Comparison of ENCODE assay signal across 21 cellular contexts in genomic region chr17:48441862-48442261, GRCh38. TPM values are rescaled to one million over a fixed set of nuclear protein-coding genes. Genes with fewer than 3 reads are reported as not detected.
DNase-seq lines count a peak whose midpoint lies in the region; ATAC-seq lines count a peak whose summit lies in the region.
"Had no signal": no experiment of that assay in that cellular context is flagged by ENCODE, and none has a peak within 500 bp of the region (broad histone marks: within the 10 kb centered on the region; RNA-seq: fewer than 3 reads in every experiment).

No MANE protein-coding gene starts in this region.

- DNase-seq in activated CD4-positive, alpha-beta T cell treated with anti-CD3 and anti-CD28 coated beads, Interleukin-2, amount 10 ng/mL, durations not matched to agents 7 days and 5 days = no peak
- DNase-seq in activated CD4-positive, alpha-beta T cell treated with anti-CD3 and anti-CD28 coated beads for 4 hours = no peak
- DNase-seq in Karpas-422 (no peak), neuronal stem cell (ENCODE audit: low spot score) (no peak), superior temporal gyrus (ENCODE audit: extremely low spot score) (no peak), GM23248 (no peak)
- DNase-seq: activated T-cell treated with anti-CD3 and anti-CD28 coated beads for 4 hours, COR-L47, left lung, NCI-H1105 treated with DMSO at 0.1 percent for 48 hours, NCI-H2171, NCI-H774, SW 1271, upper lobe of right lung had no signal

- no peak overlapping the region for H3K14ac ChIP-seq in neuronal stem cell (ENCODE audit: low read length)

- ATAC-seq in HG03159 (IDR thresholded peaks at IDR 0.05; ENCODE audit: unreplicated experiment) = no peak
- ATAC-seq: GM23338, left lung had no signal

- WGBS in neuronal stem cell (ENCODE audit: extremely low coverage in 2 of 2, insufficient read length in 2 of 2, insufficient replicate concordance in 1 of 2), 2 donors = no CpG with 5 or more reads among the region's 4 CpGs
- 88 to 89% methylated on average over 4 of the region's 4 CpGs for WGBS in GM23248 (ENCODE audit: low coverage in 1 of 2, low lambda C conversion rate in 2 of 2, missing lambda C conversion rate in 2 of 2), 2 experiments

- no peaks in the 10 kb centered on the region for H3K27me3 Mint-ChIP-seq in activated CD4-positive, alpha-beta T cell treated with anti-CD3 and anti-CD28 coated beads, Interleukin-2, amount 10 ng/mL, durations not matched to agents 7 days and 5 days
- H3K27me3 Mint-ChIP-seq in activated naive CD8-positive, alpha-beta T cell = no peaks in the 10 kb centered on the region

- CTCF ChIA-PET in activated CD4-positive, alpha-beta T cell treated with anti-CD3 and anti-CD28 coated beads, Interleukin-2, amount 10 ng/mL, durations not matched to agents 7 days and 5 days (lab: Charles Lee) = interaction anchor here (0.6 to 4.4 kb wide), 6 partner anchors 9 to 18 kb away, joined by 4 to 18 read pairs (median 5); no protein-coding TSS in a partner anchor

- no peak overlapping the region for H2BK15ac ChIP-seq in neuronal stem cell (ENCODE audit: low read length)

- peak overlapping the region; percentile 33; the same call in 1 of the 2 replicates for H2AFZ ChIP-seq in Karpas-422 (ENCODE audit: low read length)
- no peak overlapping the region for H2AFZ ChIP-seq in neuronal stem cell (ENCODE audit: low read length)
- H2AFZ ChIP-seq in GM23248 = no peak overlapping the region
- H2AFZ ChIP-seq: GM23338, parathyroid adenoma had no signal

- H3K4me1 ChIP-seq in Karpas-422 (ENCODE audit: low read length) (peaks cover 58% of the 10 kb centered on the region), neuronal stem cell (ENCODE audit: control insufficient read depth in 2 of 2, insufficient read depth in 1 of 2, low read depth in 1 of 2, low read length in 2 of 2) (peaks cover 0 to 5% of the 10 kb centered on the region in 2 donors), GM23248 (ENCODE audit: insufficient read depth) (no peaks in the 10 kb centered on the region)
- H3K4me1 ChIP-seq: left lung, parathyroid adenoma had no signal

- no peak overlapping the region for H2AK5ac ChIP-seq in neuronal stem cell (ENCODE audit: low read depth, low read length)

- H3K4me3 ChIP-seq in Karpas-422 (ENCODE audit: low read length) (no peak overlapping the region), neuronal stem cell (ENCODE audit: low read length in 2 of 2) (no peak overlapping the region), GM23248 (no peak overlapping the region)
- H3K4me3 ChIP-seq: GM23338, left lung, upper lobe of right lung had no signal

- H4K91ac ChIP-seq in neuronal stem cell (ENCODE audit: low read depth, low read length, poor library complexity) = no peak overlapping the region

- no peak overlapping the region for H3K18ac ChIP-seq in neuronal stem cell (ENCODE audit: low read length)

- H2BK120ac ChIP-seq in neuronal stem cell (ENCODE audit: low read depth, low read length) = no peak overlapping the region

- H3K4me3 Mint-ChIP-seq in activated CD4-positive, alpha-beta T cell treated with anti-CD3 and anti-CD28 coated beads, Interleukin-2, amount 10 ng/mL, durations not matched to agents 7 days and 5 days = peak overlapping the region; percentile 65
- peak overlapping the region; percentile 68 for H3K4me3 Mint-ChIP-seq in activated naive CD8-positive, alpha-beta T cell
- H3K4me3 Mint-ChIP-seq: GM23338 had no signal

- H3K79me1 ChIP-seq in neuronal stem cell (ENCODE audit: low read depth, low read length) = no peaks in the 10 kb centered on the region

- peaks cover 7% of the 10 kb centered on the region for H3K9me3 Mint-ChIP-seq in activated CD4-positive, alpha-beta T cell treated with anti-CD3 and anti-CD28 coated beads, Interleukin-2, amount 10 ng/mL, durations not matched to agents 7 days and 5 days
- H3K9me3 Mint-ChIP-seq in activated naive CD8-positive, alpha-beta T cell (ENCODE audit: low read depth) = peaks cover 7% of the 10 kb centered on the region
- H3K9me3 Mint-ChIP-seq: GM23338 had no signal

- H3K9me2 ChIP-seq in Karpas-422 (replicated peaks; ENCODE audit: insufficient read depth, low read length) = no peaks in the 10 kb centered on the region
- no peaks in the 10 kb centered on the region for H3K9me2 ChIP-seq in GM23248 (ENCODE audit: insufficient read depth)

- no peaks in the 10 kb centered on the region for H4K20me1 ChIP-seq in Karpas-422 (ENCODE audit: insufficient read depth, low read depth, low read length)
- no peaks in the 10 kb centered on the region for H4K20me1 ChIP-seq in GM23248 (ENCODE audit: insufficient read depth)

- H3K4me1 Mint-ChIP-seq in activated CD4-positive, alpha-beta T cell treated with anti-CD3 and anti-CD28 coated beads, Interleukin-2, amount 10 ng/mL, durations not matched to agents 7 days and 5 days = peaks cover 92% of the 10 kb centered on the region
- peaks cover 93% of the 10 kb centered on the region for H3K4me1 Mint-ChIP-seq in activated naive CD8-positive, alpha-beta T cell (ENCODE audit: low read depth)
- H3K4me1 Mint-ChIP-seq: GM23338 had no signal

- peak overlapping the region; percentile 55 for H3K4me2 ChIP-seq in Karpas-422 (ENCODE audit: low read depth, low read length, poor library complexity, severe bottlenecking)
- H3K4me2 ChIP-seq in neuronal stem cell (ENCODE audit: insufficient read depth, low read length, poor library complexity, severe bottlenecking) = no peak overlapping the region
- H3K4me2 ChIP-seq in GM23248 (ENCODE audit: unreplicated experiment) = no peak overlapping the region
- H3K4me2 ChIP-seq: GM23338 had no signal

- no peak overlapping the region for H3K23ac ChIP-seq in neuronal stem cell (ENCODE audit: low read depth, low read length, poor library complexity)

- H3K36me3 ChIP-seq in Karpas-422 (ENCODE audit: insufficient read depth, low read length) = no peaks in the 10 kb centered on the region
- H3K36me3 ChIP-seq in neuronal stem cell (replicated peaks in 1 of 2; ENCODE audit: control insufficient read depth in 2 of 2, insufficient read depth in 2 of 2, low read length in 2 of 2) = no peaks in the 10 kb centered on the region
- H3K36me3 ChIP-seq in GM23248 (ENCODE audit: low read depth) = no peaks in the 10 kb centered on the region
- H3K36me3 ChIP-seq: left lung, upper lobe of right lung had no signal

- peak overlapping the region; percentile 95 for H3K27ac Mint-ChIP-seq in activated CD4-positive, alpha-beta T cell treated with anti-CD3 and anti-CD28 coated beads, Interleukin-2, amount 10 ng/mL, durations not matched to agents 7 days and 5 days
- H3K27ac Mint-ChIP-seq in activated naive CD8-positive, alpha-beta T cell = peak overlapping the region; percentile 97
- H3K27ac Mint-ChIP-seq: GM23338 had no signal

- in situ Hi-C loops in GM23248 (cut with MboI) = no loop called here

- no peak overlapping the region for H3K4ac ChIP-seq in neuronal stem cell (ENCODE audit: low read length)

- H4K8ac ChIP-seq in neuronal stem cell (ENCODE audit: low read depth, low read length) = no peak overlapping the region

- no peaks in the 10 kb centered on the region for H3F3A ChIP-seq in GM23248 (ENCODE audit: insufficient read depth)

- H2BK12ac ChIP-seq in neuronal stem cell (ENCODE audit: low read length) = no peak overlapping the region

- peaks cover 21% of the 10 kb centered on the region for H3K36me3 Mint-ChIP-seq in activated CD4-positive, alpha-beta T cell treated with anti-CD3 and anti-CD28 coated beads, Interleukin-2, amount 10 ng/mL, durations not matched to agents 7 days and 5 days (ENCODE audit: low read depth)
- no peaks in the 10 kb centered on the region for H3K36me3 Mint-ChIP-seq in activated naive CD8-positive, alpha-beta T cell

- no peaks in the 10 kb centered on the region for H3K27me3 ChIP-seq in Karpas-422 (ENCODE audit: low read length)
- peaks cover 0 to 10% (median 0%) of the 10 kb centered on the region in 3 experiments for H3K27me3 ChIP-seq in neuronal stem cell (ENCODE audit: control insufficient read depth in 3 of 3, insufficient read depth in 3 of 3, low read depth in 1 of 3, low read length in 3 of 3)
- H3K27me3 ChIP-seq in GM23248 (replicated peaks; ENCODE audit: insufficient read depth) = no peaks in the 10 kb centered on the region; the same call in 1 of the 2 replicates
- H3K27me3 ChIP-seq: upper lobe of right lung had no signal

- POLR2A ChIA-PET in activated CD4-positive, alpha-beta T cell treated with anti-CD3 and anti-CD28 coated beads, Interleukin-2, amount 10 ng/mL, durations not matched to agents 7 days and 5 days (lab: Charles Lee) = no interaction called here

- H3K79me2 ChIP-seq in Karpas-422 (ENCODE audit: low read length) (no peaks in the 10 kb centered on the region), GM23248 (ENCODE audit: insufficient read depth) (no peaks in the 10 kb centered on the region)
- H3K79me2 ChIP-seq: parathyroid adenoma had no signal

- H3K27ac ChIP-seq in Karpas-422 (ENCODE audit: low read length) = peak overlapping the region; percentile 87
- H3K27ac ChIP-seq in neuronal stem cell (replicated peaks; ENCODE audit: low read length) = no peak overlapping the region
- no peak overlapping the region for H3K27ac ChIP-seq in GM23248
- H3K27ac ChIP-seq: HL-60, parathyroid adenoma, upper lobe of right lung had no signal

- no peak overlapping the region for H2BK5ac ChIP-seq in neuronal stem cell (ENCODE audit: low read length)

- 0 out of 2 replicates have a peak overlapping the region, but pooled peaks have one; percentile 7 for H3K9ac ChIP-seq in Karpas-422 (ENCODE audit: low read length)
- peak overlapping the region; percentile 6 for H3K9ac ChIP-seq in neuronal stem cell (ENCODE audit: low read depth, low read length, poor library complexity)
- H3K9ac ChIP-seq in GM23248 = no peak overlapping the region
- H3K9ac ChIP-seq: parathyroid adenoma had no signal

- H3K9me3 ChIP-seq in Karpas-422 (ENCODE audit: low read length) (no peaks in the 10 kb centered on the region), neuronal stem cell (replicated peaks in 1 of 2; ENCODE audit: control insufficient read depth in 2 of 2, insufficient read depth in 1 of 2, low read depth in 1 of 2, low read length in 2 of 2) (no peaks in the 10 kb centered on the region), GM23248 (ENCODE audit: low read depth) (no peaks in the 10 kb centered on the region)
- H3K9me3 ChIP-seq: left lung, upper lobe of right lung had no signal

RNA-seq across cellular contexts. Expression of gene SKAP1, which starts 11.8 kb away (rescaled TPM):
- total RNA-seq in activated CD4-positive, alpha-beta T cell treated with anti-CD3 and anti-CD28 coated beads, Interleukin-2, amount 10 ng/mL, durations not matched to agents 7 days and 5 days = 100 to 1,000 TPM; 123 to 144 TPM
- total RNA-seq in Karpas-422 (2014; rRNA removed; shearing (Covaris generic); ENCODE audit: low replicate concordance) = 1.2 and 1.8 TPM in 2 replicates
- polyA plus RNA-seq in neuronal stem cell (2013, experiment 1 of 2) = 0.08 TPM
- 0.15 TPM for polyA plus RNA-seq in neuronal stem cell (2013, experiment 2 of 2)
- total RNA-seq in GM23248 (2014; rRNA removed; shearing (Covaris generic)) = not detected in 2 replicates
- not detected in 2 replicates for polyA plus RNA-seq in GM23248 (2016; fragmentation: Nextera tagmentation; extraction: Ambion mirVana)
- total RNA-seq: astrocyte, fibroblast of villous mesenchyme, GM23338 had no signal

Comparison
In these comparisons a context has a peak if more than half of its experiments do, and no peak if none do; other contexts are left out.
1. RNA of gene SKAP1, which starts 11.8 kb away (total RNA-seq): 123 to 144 TPM in activated CD4-positive, alpha-beta T cell treated with anti-CD3 and anti-CD28 coated beads, Interleukin-2, amount 10 ng/mL, durations not matched to agents 7 days and 5 days; 1.2 to 1.8 TPM in Karpas-422 and not detected in GM23248; every median in the first group is over 10 times any median in the second.